Comparison of ENCODE assay signal across 1 cellular context in the genomic region with DNA sequence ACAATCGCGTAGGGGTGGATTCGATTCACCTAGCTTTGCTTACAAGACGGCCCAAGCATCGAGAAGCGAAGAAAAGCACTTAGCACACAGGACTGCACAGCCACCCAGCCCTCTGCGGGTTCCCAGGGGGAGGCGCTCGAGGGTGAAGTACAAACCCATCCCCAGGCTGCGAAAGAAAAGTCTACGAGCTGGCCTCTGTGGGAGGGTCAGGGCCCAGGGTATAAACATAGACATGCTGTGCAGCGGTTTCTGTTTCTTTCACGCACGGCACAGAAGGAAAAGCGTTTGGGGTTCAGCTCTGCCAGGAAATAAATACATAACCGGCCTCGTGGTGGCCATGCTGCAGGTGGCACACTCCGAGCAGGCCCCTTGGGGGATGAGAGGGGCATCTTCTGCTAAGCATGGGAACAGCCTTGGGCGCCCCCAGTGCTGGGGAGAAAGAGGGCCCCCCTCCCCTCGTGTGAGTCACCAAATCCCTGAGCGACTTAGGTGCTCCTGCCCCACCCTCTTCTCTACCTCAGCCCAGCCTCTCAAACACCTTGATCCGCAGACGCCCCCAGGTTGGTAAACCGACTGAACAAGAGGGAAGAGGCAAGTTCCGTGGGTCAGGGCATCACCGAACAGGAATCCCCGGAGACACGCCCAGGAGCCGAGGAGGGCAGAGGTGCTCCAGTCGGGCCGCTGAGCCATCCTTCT.
TF ChIP-seq lines count a peak whose summit lies in the region.

No MANE protein-coding gene starts in this region.

TF ChIP-seq in HepG2, 621 proteins besides CTCF, POLR2A, EP300 and RAD21 (continued from another document):
- TF ChIP-seq, protein P1, sequence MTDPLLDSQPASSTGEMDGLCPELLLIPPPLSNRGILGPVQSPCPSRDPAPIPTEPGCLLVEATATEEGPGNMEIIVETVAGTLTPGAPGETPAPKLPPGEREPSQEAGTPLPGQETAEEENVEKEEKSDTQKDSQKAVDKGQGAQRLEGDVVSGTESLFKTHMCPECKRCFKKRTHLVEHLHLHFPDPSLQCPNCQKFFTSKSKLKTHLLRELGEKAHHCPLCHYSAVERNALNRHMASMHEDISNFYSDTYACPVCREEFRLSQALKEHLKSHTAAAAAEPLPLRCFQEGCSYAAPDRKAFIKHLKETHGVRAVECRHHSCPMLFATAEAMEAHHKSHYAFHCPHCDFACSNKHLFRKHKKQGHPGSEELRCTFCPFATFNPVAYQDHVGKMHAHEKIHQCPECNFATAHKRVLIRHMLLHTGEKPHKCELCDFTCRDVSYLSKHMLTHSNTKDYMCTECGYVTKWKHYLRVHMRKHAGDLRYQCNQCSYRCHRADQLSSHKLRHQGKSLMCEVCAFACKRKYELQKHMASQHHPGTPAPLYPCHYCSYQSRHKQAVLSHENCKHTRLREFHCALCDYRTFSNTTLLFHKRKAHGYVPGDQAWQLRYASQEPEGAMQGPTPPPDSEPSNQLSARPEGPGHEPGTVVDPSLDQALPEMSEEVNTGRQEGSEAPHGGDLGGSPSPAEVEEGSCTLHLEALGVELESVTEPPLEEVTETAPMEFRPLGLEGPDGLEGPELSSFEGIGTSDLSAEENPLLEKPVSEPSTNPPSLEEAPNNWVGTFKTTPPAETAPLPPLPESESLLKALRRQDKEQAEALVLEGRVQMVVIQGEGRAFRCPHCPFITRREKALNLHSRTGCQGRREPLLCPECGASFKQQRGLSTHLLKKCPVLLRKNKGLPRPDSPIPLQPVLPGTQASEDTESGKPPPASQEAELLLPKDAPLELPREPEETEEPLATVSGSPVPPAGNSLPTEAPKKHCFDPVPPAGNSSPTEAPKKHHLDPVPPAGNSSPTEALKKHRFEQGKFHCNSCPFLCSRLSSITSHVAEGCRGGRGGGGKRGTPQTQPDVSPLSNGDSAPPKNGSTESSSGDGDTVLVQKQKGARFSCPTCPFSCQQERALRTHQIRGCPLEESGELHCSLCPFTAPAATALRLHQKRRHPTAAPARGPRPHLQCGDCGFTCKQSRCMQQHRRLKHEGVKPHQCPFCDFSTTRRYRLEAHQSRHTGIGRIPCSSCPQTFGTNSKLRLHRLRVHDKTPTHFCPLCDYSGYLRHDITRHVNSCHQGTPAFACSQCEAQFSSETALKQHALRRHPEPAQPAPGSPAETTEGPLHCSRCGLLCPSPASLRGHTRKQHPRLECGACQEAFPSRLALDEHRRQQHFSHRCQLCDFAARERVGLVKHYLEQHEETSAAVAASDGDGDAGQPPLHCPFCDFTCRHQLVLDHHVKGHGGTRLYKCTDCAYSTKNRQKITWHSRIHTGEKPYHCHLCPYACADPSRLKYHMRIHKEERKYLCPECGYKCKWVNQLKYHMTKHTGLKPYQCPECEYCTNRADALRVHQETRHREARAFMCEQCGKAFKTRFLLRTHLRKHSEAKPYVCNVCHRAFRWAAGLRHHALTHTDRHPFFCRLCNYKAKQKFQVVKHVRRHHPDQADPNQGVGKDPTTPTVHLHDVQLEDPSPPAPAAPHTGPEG (CRISPR knock-in tag; IDR thresholded peaks at IDR 0.05), result no peak
- TF ChIP-seq, protein P2, sequence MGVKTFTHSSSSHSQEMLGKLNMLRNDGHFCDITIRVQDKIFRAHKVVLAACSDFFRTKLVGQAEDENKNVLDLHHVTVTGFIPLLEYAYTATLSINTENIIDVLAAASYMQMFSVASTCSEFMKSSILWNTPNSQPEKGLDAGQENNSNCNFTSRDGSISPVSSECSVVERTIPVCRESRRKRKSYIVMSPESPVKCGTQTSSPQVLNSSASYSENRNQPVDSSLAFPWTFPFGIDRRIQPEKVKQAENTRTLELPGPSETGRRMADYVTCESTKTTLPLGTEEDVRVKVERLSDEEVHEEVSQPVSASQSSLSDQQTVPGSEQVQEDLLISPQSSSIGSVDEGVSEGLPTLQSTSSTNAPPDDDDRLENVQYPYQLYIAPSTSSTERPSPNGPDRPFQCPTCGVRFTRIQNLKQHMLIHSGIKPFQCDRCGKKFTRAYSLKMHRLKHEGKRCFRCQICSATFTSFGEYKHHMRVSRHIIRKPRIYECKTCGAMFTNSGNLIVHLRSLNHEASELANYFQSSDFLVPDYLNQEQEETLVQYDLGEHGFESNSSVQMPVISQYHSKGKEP (CRISPR knock-in tag; IDR thresholded peaks at IDR 0.05), result no peak
- TF ChIP-seq SALL1 (CRISPR knock-in tag; IDR thresholded peaks at IDR 0.05) (no peak), ZNF674 (CRISPR knock-in tag; IDR thresholded peaks at IDR 0.05; ENCODE audit: low read depth) (no peak), EZH2 (conservative IDR thresholded peaks at IDR 0.05; ENCODE audit: low read depth, low read length) (no peak), AGO1 (IDR thresholded peaks at IDR 0.05; ENCODE audit: low read depth, low read length, poor library complexity, severe bottlenecking) (no peak), NPAS2 (CRISPR knock-in tag; IDR thresholded peaks at IDR 0.05; ENCODE audit: borderline replicate concordance) (no peak), REPIN1 (CRISPR knock-in tag; IDR thresholded peaks at IDR 0.05; ENCODE audit: borderline replicate concordance, low read depth) (no peak), ZNF350 (CRISPR knock-in tag; IDR thresholded peaks at IDR 0.05; ENCODE audit: borderline replicate concordance, low read depth) (no peak), ZNF678 (CRISPR knock-in tag; IDR thresholded peaks at IDR 0.05) (no peak), MAZ (IDR thresholded peaks at IDR 0.05; ENCODE audit: borderline replicate concordance, low read depth, low read length) (no peak), MAZ (CRISPR knock-in tag; IDR thresholded peaks at IDR 0.05; ENCODE audit: low read depth) (no peak)
- TF ChIP-seq, protein P3, sequence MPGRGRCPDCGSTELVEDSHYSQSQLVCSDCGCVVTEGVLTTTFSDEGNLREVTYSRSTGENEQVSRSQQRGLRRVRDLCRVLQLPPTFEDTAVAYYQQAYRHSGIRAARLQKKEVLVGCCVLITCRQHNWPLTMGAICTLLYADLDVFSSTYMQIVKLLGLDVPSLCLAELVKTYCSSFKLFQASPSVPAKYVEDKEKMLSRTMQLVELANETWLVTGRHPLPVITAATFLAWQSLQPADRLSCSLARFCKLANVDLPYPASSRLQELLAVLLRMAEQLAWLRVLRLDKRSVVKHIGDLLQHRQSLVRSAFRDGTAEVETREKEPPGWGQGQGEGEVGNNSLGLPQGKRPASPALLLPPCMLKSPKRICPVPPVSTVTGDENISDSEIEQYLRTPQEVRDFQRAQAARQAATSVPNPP (CRISPR knock-in tag; IDR thresholded peaks at IDR 0.05), result no peak
